29 cellular contexts compared by ENCODE assay signal in the genomic region with DNA sequence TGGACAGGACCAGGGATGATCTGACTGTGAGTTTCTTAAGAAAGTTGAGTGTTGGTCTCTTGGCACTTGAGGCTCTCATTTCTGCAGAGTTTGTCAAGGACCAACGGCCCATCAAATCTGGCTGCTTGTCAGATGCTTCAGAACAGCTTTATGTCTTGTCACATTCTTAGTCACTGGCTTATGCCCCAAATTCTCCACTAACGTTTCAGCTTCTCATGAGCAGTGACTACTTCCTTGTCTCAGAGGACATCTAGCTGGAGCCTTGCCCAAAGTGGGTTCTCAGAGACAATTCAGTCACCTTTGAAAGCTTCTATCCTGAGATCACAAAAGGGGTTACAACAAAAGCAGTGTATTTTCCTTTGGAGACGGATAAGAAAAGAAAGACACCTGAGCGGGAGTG.
"Had no signal": no experiment of that assay in that cellular context is flagged by ENCODE, and none has a peak within 500 bp of the region (broad histone marks: within the 10 kb centered on the region; RNA-seq: fewer than 3 reads in every experiment).

No MANE protein-coding gene starts in this region.

- H3K27me3 ChIP-seq: ascending aorta, foreskin keratinocyte, neutrophil, right lobe of liver had no signal

- H3K4me1 Mint-ChIP-seq: activated CD4-positive, alpha-beta T cell treated with anti-CD3 and anti-CD28 coated beads, Interleukin-2, amount 10 ng/mL, durations not matched to agents 24 days and 14 days; activated naive CD4-positive, alpha-beta T cell treated with anti-CD3 and anti-CD28 coated beads, Interleukin-2, amount 10 ng/mL, durations not matched to agents 7 days and 5 days; activated naive CD8-positive, alpha-beta T cell treated with anti-CD3 and anti-CD28 coated beads, Interleukin-2, amount 10 ng/mL, durations not matched to agents 7 days and 5 days; stimulated activated effector memory CD8-positive, alpha-beta T cell treated with anti-CD3 and anti-CD28 coated beads, Interleukin-12 subunit alpha, Interleukin-12 subunit beta, amount 100 ng/mL, for 72 hours had no signal

- DNase-seq: activated CD4-positive, alpha-beta memory T cell treated with anti-CD3 and anti-CD28 coated beads for 36 hours; activated CD4-positive, alpha-beta T cell treated with anti-CD3 and anti-CD28 coated beads, Interleukin-2, amount 10 ng/mL, durations not matched to agents 24 days and 14 days; activated CD4-positive, CD25-positive, alpha-beta regulatory T cell treated with anti-CD3 and anti-CD28 coated beads, Interleukin-2, amount 50 U/mL, for 72 hours; activated CD8-positive, alpha-beta memory T cell treated with anti-CD3 and anti-CD28 coated beads, Interleukin-2, amount 50 U/mL, for 48 hours; activated gamma-delta T cell; activated naive CD4-positive, alpha-beta T cell treated with anti-CD3 and anti-CD28 coated beads, Interleukin-2, amount 10 ng/mL, durations not matched to agents 7 days and 5 days; activated naive CD8-positive, alpha-beta T cell treated with anti-CD3 and anti-CD28 coated beads, Interleukin-2, amount 10 ng/mL, durations not matched to agents 7 days and 5 days; activated T-cell treated with anti-CD3 and anti-CD28 coated beads, Interleukin-2, amount 50 U/mL, for 24 hours; cortex of kidney; foreskin keratinocyte; left cardiac atrium; left ventricle myocardium superior; mucosa of descending colon; right lobe of liver; stimulated activated CD4-positive, alpha-beta T cell treated with anti-CD3 and anti-CD28 coated beads, Interleukin-4, amount 100 ng/mL, for 24 hours; T-helper 9 cell; trophoblast cell had no signal

- FAIRE-seq: endothelial cell of umbilical vein, urothelium cell line had no signal

- H3K27ac ChIP-seq: ascending aorta, foreskin keratinocyte, neutrophil, right lobe of liver, skin epidermis, thoracic aorta had no signal

- H3K9me3 ChIP-seq: ascending aorta, mucosa of descending colon, neutrophil, right lobe of liver, thoracic aorta had no signal

- H3K36me3 Mint-ChIP-seq: activated CD4-positive, alpha-beta memory T cell treated with anti-CD3 and anti-CD28 coated beads for 36 hours; activated naive CD4-positive, alpha-beta T cell treated with anti-CD3 and anti-CD28 coated beads, Interleukin-2, amount 10 ng/mL, durations not matched to agents 7 days and 5 days; activated naive CD8-positive, alpha-beta T cell treated with anti-CD3 and anti-CD28 coated beads, Interleukin-2, amount 10 ng/mL, durations not matched to agents 7 days and 5 days; stimulated activated effector memory CD8-positive, alpha-beta T cell treated with anti-CD3 and anti-CD28 coated beads, Interleukin-12 subunit alpha, Interleukin-12 subunit beta, amount 100 ng/mL, for 72 hours had no signal

- H3K27me3 Mint-ChIP-seq: activated CD4-positive, alpha-beta memory T cell treated with anti-CD3 and anti-CD28 coated beads for 36 hours; activated naive CD4-positive, alpha-beta T cell treated with anti-CD3 and anti-CD28 coated beads, Interleukin-2, amount 10 ng/mL, durations not matched to agents 7 days and 5 days; activated T-cell treated with anti-CD3 and anti-CD28 coated beads, Interleukin-2, amount 50 U/mL, for 24 hours; brain; progenitor cell of endocrine pancreas had no signal

- H3K4me1 ChIP-seq: ascending aorta, right lobe of liver had no signal

- H3K27ac Mint-ChIP-seq: activated CD4-positive, alpha-beta memory T cell treated with anti-CD3 and anti-CD28 coated beads for 36 hours; activated CD4-positive, alpha-beta T cell treated with anti-CD3 and anti-CD28 coated beads, Interleukin-2, amount 10 ng/mL, durations not matched to agents 24 days and 14 days; activated naive CD4-positive, alpha-beta T cell treated with anti-CD3 and anti-CD28 coated beads, Interleukin-2, amount 10 ng/mL, durations not matched to agents 7 days and 5 days; activated naive CD8-positive, alpha-beta T cell treated with anti-CD3 and anti-CD28 coated beads, Interleukin-2, amount 10 ng/mL, durations not matched to agents 7 days and 5 days; activated T-cell treated with anti-CD3 and anti-CD28 coated beads, Interleukin-2, amount 50 U/mL, for 24 hours; brain; nephron; progenitor cell of endocrine pancreas; stimulated activated effector memory CD8-positive, alpha-beta T cell treated with anti-CD3 and anti-CD28 coated beads, Interleukin-12 subunit alpha, Interleukin-12 subunit beta, amount 100 ng/mL, for 72 hours; stimulated activated naive CD8-positive, alpha-beta T cell treated with anti-CD3 and anti-CD28 coated beads, Interleukin-15, Interleukin-2, amounts not matched to agents 100 ng/mL and 50 ng/mL, for 24 hours; T-helper 1 cell treated with Interleukin-12 subunit alpha and Interleukin-12 subunit beta and Interleukin-4 antibody, amounts not matched to agents 30 μg/mL and 1 μg/mL, for 36 hours had no signal

- H3K9me3 Mint-ChIP-seq: activated CD4-positive, alpha-beta T cell treated with anti-CD3 and anti-CD28 coated beads, Interleukin-2, amount 10 ng/mL, durations not matched to agents 24 days and 14 days; activated naive CD4-positive, alpha-beta T cell treated with anti-CD3 and anti-CD28 coated beads, Interleukin-2, amount 10 ng/mL, durations not matched to agents 7 days and 5 days; activated naive CD8-positive, alpha-beta T cell treated with anti-CD3 and anti-CD28 coated beads, Interleukin-2, amount 10 ng/mL, durations not matched to agents 7 days and 5 days; activated T-cell treated with anti-CD3 and anti-CD28 coated beads, Interleukin-2, amount 50 U/mL, for 24 hours; stimulated activated effector memory CD8-positive, alpha-beta T cell treated with anti-CD3 and anti-CD28 coated beads, Interleukin-12 subunit alpha, Interleukin-12 subunit beta, amount 100 ng/mL, for 72 hours; T-helper 1 cell treated with Interleukin-12 subunit alpha and Interleukin-12 subunit beta and Interleukin-4 antibody, amounts not matched to agents 30 μg/mL and 1 μg/mL, for 36 hours had no signal

- H3K4me3 ChIP-seq: ascending aorta, mucosa of descending colon, right lobe of liver, skin epidermis, thoracic aorta had no signal

- H3K4me3 Mint-ChIP-seq: activated CD4-positive, alpha-beta memory T cell treated with anti-CD3 and anti-CD28 coated beads for 36 hours; activated CD4-positive, alpha-beta T cell treated with anti-CD3 and anti-CD28 coated beads, Interleukin-2, amount 10 ng/mL, durations not matched to agents 24 days and 14 days; activated naive CD4-positive, alpha-beta T cell treated with anti-CD3 and anti-CD28 coated beads, Interleukin-2, amount 10 ng/mL, durations not matched to agents 7 days and 5 days; activated naive CD8-positive, alpha-beta T cell treated with anti-CD3 and anti-CD28 coated beads, Interleukin-2, amount 10 ng/mL, durations not matched to agents 7 days and 5 days; activated T-cell treated with anti-CD3 and anti-CD28 coated beads, Interleukin-2, amount 50 U/mL, for 24 hours; brain; nephron; stimulated activated effector memory CD8-positive, alpha-beta T cell treated with anti-CD3 and anti-CD28 coated beads, Interleukin-12 subunit alpha, Interleukin-12 subunit beta, amount 100 ng/mL, for 72 hours; stimulated activated naive CD8-positive, alpha-beta T cell treated with anti-CD3 and anti-CD28 coated beads, Interleukin-15, Interleukin-2, amounts not matched to agents 100 ng/mL and 50 ng/mL, for 24 hours; T-helper 1 cell treated with Interleukin-12 subunit alpha and Interleukin-12 subunit beta and Interleukin-4 antibody, amounts not matched to agents 30 μg/mL and 1 μg/mL, for 36 hours had no signal

- H3K36me3 ChIP-seq: ascending aorta, neutrophil, right lobe of liver, thoracic aorta had no signal

- ATAC-seq: foreskin keratinocyte; left cardiac atrium; left ventricle myocardium superior; mucosa of descending colon; right lobe of liver; stimulated activated effector memory CD8-positive, alpha-beta T cell treated with anti-CD3 and anti-CD28 coated beads, Interleukin-12 subunit alpha, Interleukin-12 subunit beta, amount 100 ng/mL, for 72 hours had no signal
